30 cellular contexts compared by ENCODE assay signal in the genomic region with DNA sequence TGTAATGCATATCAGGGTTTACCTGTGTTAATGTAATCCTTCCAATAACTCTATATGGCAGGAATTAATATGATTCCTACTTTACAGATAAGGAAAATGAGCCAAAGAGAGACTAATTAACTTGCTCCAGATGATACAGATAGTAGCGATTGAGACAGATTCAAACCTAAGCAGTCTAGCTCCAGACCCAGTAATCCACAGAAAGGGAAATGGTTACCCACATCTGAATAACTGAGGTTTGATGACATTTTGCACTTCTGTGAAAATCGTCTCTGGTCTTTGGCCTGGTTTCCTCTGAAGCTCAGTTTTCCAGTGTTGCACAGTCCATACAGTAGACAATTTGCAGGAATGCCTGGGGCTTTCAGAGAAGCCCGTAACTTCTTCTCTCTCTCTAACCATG.
"Had no signal": no experiment of that assay in that cellular context is flagged by ENCODE, and none has a peak within 500 bp of the region (broad histone marks: within the 10 kb centered on the region; RNA-seq: fewer than 3 reads in every experiment).

No MANE protein-coding gene starts in this region.

- H3K27ac ChIP-seq: breast epithelium, esophagus muscularis mucosa, foreskin keratinocyte, heart left ventricle, ovary, SK-N-MC, skin epidermis had no signal

- H3K36me3 Mint-ChIP-seq: immature natural killer cell; mesothelial cell of epicardium; naive B cell; stimulated activated naive B cell treated with anti-CD40 and anti-IgM and Interleukin-4, amounts not matched to agents 10 μg/mL and 1 μg/mL and 100 μg/mL, for 72 hours had no signal

- H3K36me3 ChIP-seq: breast epithelium, esophagus muscularis mucosa, heart left ventricle, ovary, transverse colon had no signal

- H3K27ac Mint-ChIP-seq: activated B cell treated with CpG ODN at 0.5 μM for 24 hours; activated CD4-positive, alpha-beta T cell treated with anti-CD3 and anti-CD28 coated beads for 36 hours; immature natural killer cell; mesothelial cell of epicardium; nephron progenitor cell; stimulated activated naive B cell treated with anti-CD40 and anti-IgM and Interleukin-4, amounts not matched to agents 10 μg/mL and 1 μg/mL and 100 μg/mL, for 72 hours had no signal

- H3K4me1 Mint-ChIP-seq: activated B cell treated with CpG ODN at 0.5 μM for 24 hours; activated CD4-positive, alpha-beta T cell treated with anti-CD3 and anti-CD28 coated beads for 36 hours; nephron progenitor cell had no signal

- H3K4me3 ChIP-seq: breast epithelium, esophagus muscularis mucosa, heart left ventricle, ovary, SK-N-MC, skin epidermis, transverse colon had no signal

- H3K4me1 ChIP-seq: breast epithelium had no signal

- H3K9me3 ChIP-seq: breast epithelium, esophagus muscularis mucosa, ovary, transverse colon had no signal

- ATAC-seq: activated CD4-positive, alpha-beta T cell treated with anti-CD3 and anti-CD28 coated beads for 36 hours; foreskin keratinocyte; heart left ventricle; sciatic nerve; stimulated activated naive B cell treated with anti-CD40 and anti-IgM and Interleukin-4, amounts not matched to agents 10 μg/mL and 1 μg/mL and 100 μg/mL, for 72 hours had no signal

- H3K27me3 ChIP-seq: breast epithelium, esophagus muscularis mucosa, heart left ventricle, ovary, transverse colon had no signal

- H3K27me3 Mint-ChIP-seq: progenitor cell of endocrine pancreas had no signal

- H3K9me3 Mint-ChIP-seq: activated B cell treated with CpG ODN at 0.5 μM for 24 hours; immature natural killer cell; naive B cell; nephron progenitor cell; stimulated activated naive B cell treated with anti-CD40 and anti-IgM and Interleukin-4, amounts not matched to agents 10 μg/mL and 1 μg/mL and 100 μg/mL, for 72 hours had no signal

- DNase-seq: activated B cell treated with CpG ODN at 0.5 μM for 24 hours; activated CD4-positive, alpha-beta T cell treated with anti-CD3 and anti-CD28 coated beads for 36 hours; activated CD4-positive, alpha-beta T cell treated with anti-CD3 and anti-CD28 coated beads, Interleukin-2, amount 50 U/mL, for 48 hours; activated naive CD4-positive, alpha-beta T cell; activated T-cell treated with anti-CD3 and anti-CD28 coated beads, Interleukin-2, amount 50 U/mL, for 48 hours; amygdala; central memory CD4-positive, alpha-beta T cell; foreskin keratinocyte; heart left ventricle; hypothalamus; kidney; left colon; mammary epithelial cell; naive B cell; nephron progenitor cell; ovary; retina; stimulated activated CD4-positive, alpha-beta T cell treated with anti-CD3 and anti-CD28 coated beads, Interleukin-4, amount 100 ng/mL, for 4 hours; stimulated activated CD8-positive, alpha-beta memory T cell treated with anti-CD3 and anti-CD28 coated beads, Interleukin-4, amount 100 ng/mL, for 48 hours; stimulated activated naive B cell treated with anti-CD40 and anti-IgM and Interleukin-4, amounts not matched to agents 10 μg/mL and 1 μg/mL and 100 μg/mL, for 72 hours; T-helper 2 cell; transverse colon had no signal

- H3K4me3 Mint-ChIP-seq: activated B cell treated with CpG ODN at 0.5 μM for 24 hours; activated CD4-positive, alpha-beta T cell treated with anti-CD3 and anti-CD28 coated beads for 36 hours; immature natural killer cell; mesothelial cell of epicardium; naive B cell; nephron progenitor cell; stimulated activated naive B cell treated with anti-CD40 and anti-IgM and Interleukin-4, amounts not matched to agents 10 μg/mL and 1 μg/mL and 100 μg/mL, for 72 hours had no signal
